In genomic region chr3:40387895-40388254, GRCh38 we compare ENCODE assay signal across 18 cellular contexts. TPM values are rescaled to one million over a fixed set of nuclear protein-coding genes. Genes with fewer than 3 reads are reported as not detected.
DNase-seq lines count a peak whose midpoint lies in the region; ATAC-seq, FAIRE-seq and TF ChIP-seq lines count a peak whose summit lies in the region.
"Had no signal": no experiment of that assay in that cellular context is flagged by ENCODE, and none has a peak within 500 bp of the region (broad histone marks: within the 10 kb centered on the region; RNA-seq: fewer than 3 reads in every experiment).

No MANE protein-coding gene starts in this region.

- H3K18ac ChIP-seq in H9 (ENCODE audit: insufficient read length, low read depth, low read length): no peak overlapping the region

- no peak overlapping the region for H3K14ac ChIP-seq in H9 (ENCODE audit: insufficient read depth, low read length)

- no peak overlapping the region for H2BK5ac ChIP-seq in H9 (ENCODE audit: insufficient read length, low read length)

- H3K36me3 ChIP-seq in astrocyte (ENCODE audit: insufficient read depth, low read length) (no peaks in the 10 kb centered on the region), hepatocyte (replicated peaks; ENCODE audit: insufficient read depth, low read depth) (no peaks in the 10 kb centered on the region), pancreas (no peaks in the 10 kb centered on the region), MG63 (no peaks in the 10 kb centered on the region), aorta (ENCODE audit: control insufficient read depth in 1 of 2, insufficient read depth in 2 of 2, low read length in 1 of 2) (peaks cover 0 to 3% of the 10 kb centered on the region in 2 donors)
- H3K36me3 ChIP-seq: BLaER1 had no signal

- WGBS in H9 (ENCODE audit: extremely low coverage, insufficient read length, low lambda C conversion rate): no CpG with 5 or more reads among the region's 10 CpGs
- 73% methylated on average over 10 of the region's 10 CpGs for WGBS in hepatocyte (ENCODE audit: low lambda C conversion rate, missing lambda C conversion rate)
- 39 to 42% methylated on average over 10 of the region's 10 CpGs for WGBS in pancreas, 2 donors
- 74 to 84% methylated on average over 10 of the region's 10 CpGs for WGBS in aorta, 2 donors

- intact Hi-C loops in pancreas (cut with DNase I): no loop called here
- intact Hi-C loops in aorta (cut with DNase I): no loop called here

- no peak overlapping the region for H2BK20ac ChIP-seq in H9 (ENCODE audit: low read depth, low read length, poor library complexity, severe bottlenecking)

- H3K4me3 Mint-ChIP-seq in H9 (peak overlapping the region; percentile 66 to 85), astrocyte (ENCODE audit: unreplicated experiment) (peak overlapping the region; percentile 24)
- H3K4me3 Mint-ChIP-seq: T-helper 1 cell treated with Interleukin-12 subunit alpha and Interleukin-12 subunit beta and Interleukin-4 antibody, amounts not matched to agents 30 μg/mL and 1 μg/mL, for 36 hours had no signal

- peaks cover 53% of the 10 kb centered on the region for H3K27me3 Mint-ChIP-seq in H9 (ENCODE audit: low read depth)
- peaks cover 25% of the 10 kb centered on the region for H3K27me3 Mint-ChIP-seq in astrocyte (ENCODE audit: low read depth, unreplicated experiment)

- H3K4ac ChIP-seq in H9 (ENCODE audit: low read depth, low read length): no peak overlapping the region

- H2AFZ ChIP-seq in H9 (ENCODE audit: low read length): no peak overlapping the region
- no peak overlapping the region for H2AFZ ChIP-seq in astrocyte (ENCODE audit: low read depth, low read length)
- H2AFZ ChIP-seq in hepatocyte: no peak overlapping the region

- H4K91ac ChIP-seq in H9 (ENCODE audit: insufficient read length, low read depth, low read length): no peak overlapping the region

- H2BK12ac ChIP-seq in H9 (ENCODE audit: insufficient read length, low read depth, low read length): no peak overlapping the region

- no peak for TF ChIP-seq CTCF in H9 (conservative IDR thresholded peaks at IDR 0.05)
- no peak for TF ChIP-seq CTCF in astrocyte (IDR thresholded peaks at IDR 0.05; ENCODE audit: insufficient read depth, low read depth, low read length)
- TF ChIP-seq CTCF in hepatocyte (IDR thresholded peaks at IDR 0.05; ENCODE audit: poor library complexity): no peak
- no peak for TF ChIP-seq CTCF in pancreas (IDR thresholded peaks at IDR 0.05)

- no peak overlapping the region for H2AK5ac ChIP-seq in H9 (ENCODE audit: insufficient read length, low read length)

- H3K23ac ChIP-seq in H9 (ENCODE audit: insufficient read length, low read depth, low read length): no peak overlapping the region

- H3K79me2 ChIP-seq in H9 (ENCODE audit: insufficient read depth, low read length) (no peaks in the 10 kb centered on the region), astrocyte (ENCODE audit: insufficient read depth, low read length) (no peaks in the 10 kb centered on the region), hepatocyte (no peaks in the 10 kb centered on the region)

- no peak overlapping the region for H3K9ac ChIP-seq in H9 (ENCODE audit: extremely low read depth, insufficient read length, low read length)
- no peak overlapping the region for H3K9ac ChIP-seq in astrocyte (ENCODE audit: low read length)
- H3K9ac ChIP-seq: BLaER1 had no signal

- H2BK120ac ChIP-seq in H9 (ENCODE audit: low read depth, low read length, poor library complexity, severe bottlenecking): no peak overlapping the region

- H3K4me1 Mint-ChIP-seq in H9 (peaks cover 13 to 19% of the 10 kb centered on the region in 2 experiments), astrocyte (ENCODE audit: low read depth, unreplicated experiment) (peaks cover 12% of the 10 kb centered on the region)

- H3K27ac Mint-ChIP-seq in H9 (peak overlapping the region in 1 of 3 experiments; percentile 29; a peak in 1 of 7 replicates), astrocyte (ENCODE audit: unreplicated experiment) (no peak overlapping the region)
- H3K27ac Mint-ChIP-seq: T-helper 1 cell treated with Interleukin-12 subunit alpha and Interleukin-12 subunit beta and Interleukin-4 antibody, amounts not matched to agents 30 μg/mL and 1 μg/mL, for 36 hours had no signal

- H3T11ph ChIP-seq in H9 (ENCODE audit: low read length): no peak overlapping the region

- no peak overlapping the region for H3K56ac ChIP-seq in H9 (ENCODE audit: insufficient read length, low read depth, low read length)

- H2BK15ac ChIP-seq in H9 (ENCODE audit: low read depth, low read length): no peak overlapping the region

- H4K8ac ChIP-seq in H9 (replicated peaks; ENCODE audit: insufficient read length, low read depth, low read length): no peak overlapping the region

- H3K9me3 Mint-ChIP-seq in H9 (no peaks in the 10 kb centered on the region; a peak in 1 of 5 replicates), astrocyte (ENCODE audit: unreplicated experiment) (peaks cover 6% of the 10 kb centered on the region)
- H3K9me3 Mint-ChIP-seq: T-helper 1 cell treated with Interleukin-12 subunit alpha and Interleukin-12 subunit beta and Interleukin-4 antibody, amounts not matched to agents 30 μg/mL and 1 μg/mL, for 36 hours had no signal

- H3K4me3 ChIP-seq in astrocyte (ENCODE audit: insufficient read depth, low read depth, low read length) (no peak overlapping the region), hepatocyte (no peak overlapping the region), pancreas (peak overlapping the region in 3 of 4 donors; percentile 48 to 63 (median 60)), MG63 (no peak overlapping the region), aorta (ENCODE audit: low read length in 2 of 2) (no peak overlapping the region)
- H3K4me3 ChIP-seq: BLaER1 had no signal

- FAIRE-seq in astrocyte (lab: Jason Lieb, UNC): no peak
- FAIRE-seq in pancreas (lab: Jason Lieb, UNC): no peak

- H3K23me2 ChIP-seq in H9 (ENCODE audit: insufficient read length, low read depth, low read length, poor library complexity, severe bottlenecking): peaks cover 8% of the 10 kb centered on the region

- H3K27me3 ChIP-seq in H9 (ENCODE audit: insufficient read depth, low read length): peaks cover 19% of the 10 kb centered on the region
- peaks cover 13% of the 10 kb centered on the region for H3K27me3 ChIP-seq in astrocyte (ENCODE audit: insufficient read depth, low read length)
- peaks cover 29% of the 10 kb centered on the region for H3K27me3 ChIP-seq in hepatocyte
- H3K27me3 ChIP-seq in pancreas: no peaks in the 10 kb centered on the region
- no peaks in the 10 kb centered on the region for H3K27me3 ChIP-seq in MG63
- no peaks in the 10 kb centered on the region for H3K27me3 ChIP-seq in aorta (ENCODE audit: control insufficient read depth in 1 of 2, insufficient read depth in 2 of 2, low read length in 1 of 2)
- H3K27me3 ChIP-seq: BLaER1 had no signal

- no peak overlapping the region for H4K5ac ChIP-seq in H9 (ENCODE audit: insufficient read length, low read depth, low read length)

- H3K27ac ChIP-seq in H9 (ENCODE audit: insufficient read length, low read depth, low read length) (no peak overlapping the region), astrocyte (ENCODE audit: low read depth, low read length) (no peak overlapping the region), hepatocyte (no peak overlapping the region), pancreas (peak overlapping the region in 1 of 4 donors; percentile 2), aorta (ENCODE audit: low read depth in 1 of 2, low read length in 2 of 2) (no peak overlapping the region)
- H3K27ac ChIP-seq: BLaER1 had no signal

- H3K36me3 Mint-ChIP-seq in H9 (ENCODE audit: insufficient read depth in 1 of 3, low read depth in 3 of 3) (no peaks in the 10 kb centered on the region), astrocyte (ENCODE audit: low read depth, unreplicated experiment) (no peaks in the 10 kb centered on the region)

- peak in 3 of 4 donors; percentile 6 to 24 (median 7) for ATAC-seq in pancreas
- no peak for ATAC-seq in aorta (ENCODE audit: low FRiP score)
- ATAC-seq: sciatic nerve had no signal

- H4K20me1 ChIP-seq in H9 (ENCODE audit: control insufficient read depth, insufficient read depth, insufficient read length): no peaks in the 10 kb centered on the region
- H4K20me1 ChIP-seq in astrocyte (ENCODE audit: insufficient read depth, low read length): no peaks in the 10 kb centered on the region
- H4K20me1 ChIP-seq in hepatocyte (ENCODE audit: insufficient read depth, poor library complexity, severe bottlenecking): no peaks in the 10 kb centered on the region
- H4K20me1 ChIP-seq: BLaER1 had no signal

- no peaks in the 10 kb centered on the region; the same call in 1 of the 2 replicates for H3K4me1 ChIP-seq in H9 (ENCODE audit: insufficient read depth, low read length)
- H3K4me1 ChIP-seq in astrocyte (ENCODE audit: insufficient read depth, low read length): peaks cover 10% of the 10 kb centered on the region
- H3K4me1 ChIP-seq in hepatocyte (ENCODE audit: insufficient read depth): no peaks in the 10 kb centered on the region
- peaks cover 0 to 6% (median 3%) of the 10 kb centered on the region in 3 donors for H3K4me1 ChIP-seq in pancreas
- no peaks in the 10 kb centered on the region for H3K4me1 ChIP-seq in aorta (ENCODE audit: control insufficient read depth in 1 of 2, insufficient read depth in 2 of 2, low read length in 2 of 2)
- H3K4me1 ChIP-seq: BLaER1 had no signal

- no peaks in the 10 kb centered on the region for H3K79me1 ChIP-seq in H9 (ENCODE audit: insufficient read depth, low read depth, low read length, poor library complexity, severe bottlenecking)

- no peaks in the 10 kb centered on the region for H3K9me3 ChIP-seq in H9 (ENCODE audit: control insufficient read depth, low read depth, low read length)
- H3K9me3 ChIP-seq in astrocyte (ENCODE audit: insufficient read depth, low read depth, low read length): no peaks in the 10 kb centered on the region
- no peaks in the 10 kb centered on the region for H3K9me3 ChIP-seq in hepatocyte (ENCODE audit: low read depth)
- no peaks in the 10 kb centered on the region for H3K9me3 ChIP-seq in pancreas
- no peaks in the 10 kb centered on the region for H3K9me3 ChIP-seq in MG63
- H3K9me3 ChIP-seq in aorta (ENCODE audit: control insufficient read depth, low read length): no peaks in the 10 kb centered on the region

- peak overlapping the region; percentile 77 for H3K4me2 ChIP-seq in H9 (ENCODE audit: insufficient read depth, insufficient read length, low read length)
- H3K4me2 ChIP-seq in astrocyte (ENCODE audit: low read length): peak overlapping the region; percentile 89
- H3K4me2 ChIP-seq in hepatocyte: peak overlapping the region; percentile 96
- H3K4me2 ChIP-seq: BLaER1 had no signal

- H3K9me2 ChIP-seq in hepatocyte (replicated peaks; ENCODE audit: insufficient read depth): no peaks in the 10 kb centered on the region

- DNase-seq in H9: no peak
- no peak for DNase-seq in astrocyte (ENCODE audit: low read depth)
- DNase-seq in hepatocyte (ENCODE audit: low spot score): no peak
- DNase-seq in pancreas: peak in 1 of 6 donors; percentile 17
- DNase-seq in MG63: no peak
- no peak for DNase-seq in cortex of kidney (lab: John Stamatoyannopoulos, UW)
- DNase-seq in aorta: no peak
- DNase-seq: activated gamma-delta T cell treated with Interleukin-2 at 50 U/mL for 16 hours; DMS153; MM.1S; NK-92 treated with Interleukin-12 subunit alpha and Interleukin-12 subunit beta, amount 100 ng/mL, for 24 hours; Right ventricle myocardium superior; stimulated activated CD4-positive, alpha-beta T cell treated with anti-CD3 and anti-CD28 coated beads, Interleukin-2, amount 100 ng/mL, for 24 hours had no signal

RNA-seq across cellular contexts. Expression of gene ENTPD3, which starts 0.9 kb away (rescaled TPM):
- total RNA-seq in H9 (2021) (0.18 TPM in 1 of 2 replicates, not detected in the other), astrocyte (0.53 and 0.75 TPM in 2 replicates), hepatocyte (1.7 and 2.2 TPM in 2 replicates), pancreas (10 to 100 TPM in 5 of 6 donors, 1 to 10 TPM in 1; 7.0 to 21.1 (median 11.9) TPM), aorta (1 to 10 TPM; 1.6 to 2.2 TPM)
- polyA plus RNA-seq in hepatocyte (2.4 and 2.6 TPM in 2 replicates), pancreas (10 to 100 TPM in 1 of 2 donors, 1 to 10 TPM in 1; 7.8 to 27.8 TPM), aorta (under 1 TPM; 0.10 to 0.50 TPM)
- not detected in 2 replicates for total RNA-seq in MG63 (2014; rRNA removed; shearing (Covaris generic); ENCODE audit: low replicate concordance)
- total RNA-seq: HT1080, lung microvascular endothelial cell had no signal

Comparison
In these comparisons a context has a peak if more than half of its experiments do, and no peak if none do; other contexts are left out.
1. H3K4me3 ChIP-seq: peak in pancreas (3 of 4); none in astrocyte (single experiment), hepatocyte (single experiment), MG63 (single experiment) and aorta (0 of 2).
2. Peak in every context shown above with its lines, with median percentiles within 50 percentile points of each other: H3K4me2 ChIP-seq.